Comparison of ENCODE assay signal across 21 cellular contexts in the genomic region with DNA sequence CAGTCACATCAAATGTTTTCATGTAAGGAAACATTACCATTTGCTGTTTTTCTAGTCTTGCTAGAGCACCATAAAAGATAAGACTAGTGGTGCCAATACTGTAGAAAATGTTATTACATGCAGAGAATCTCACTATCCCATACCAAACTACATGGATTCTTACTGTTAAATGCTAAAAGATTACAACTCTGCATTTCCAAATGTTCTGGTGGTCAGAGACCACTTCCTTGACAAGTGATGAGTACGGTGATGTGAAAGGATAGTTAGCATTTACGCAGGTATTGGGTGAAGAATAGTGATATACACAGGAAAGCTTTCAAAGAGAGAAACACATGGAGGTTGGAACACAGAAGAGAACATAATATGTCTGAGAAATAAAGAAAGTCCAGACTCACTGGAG.
A peak's percentile ranks its signal among the peaks of the same experiment; 100 is the strongest.
DNase-seq lines count a peak whose midpoint lies in the region; FAIRE-seq and TF ChIP-seq lines count a peak whose summit lies in the region.
"Had no signal": no experiment of that assay in that cellular context is flagged by ENCODE, and none has a peak within 500 bp of the region (broad histone marks: within the 10 kb centered on the region; RNA-seq: fewer than 3 reads in every experiment).

No MANE protein-coding gene starts in this region.

- no peak overlapping the region for H3K9ac ChIP-seq in BLaER1

- H3K4me3 ChIP-seq in BLaER1 (no peak overlapping the region), left ventricle myocardium inferior (no peak overlapping the region)
- H3K4me3 ChIP-seq: A549, GM12878 had no signal

- H3K27me3 ChIP-seq in BLaER1 (0 out of 2 replicates have a peak, but pooled peaks cover 2% of the 10 kb centered on the region), left ventricle myocardium inferior (ENCODE audit: low read depth) (peaks cover 80% of the 10 kb centered on the region)

- H3K4me1 ChIP-seq in BLaER1: peaks cover 45% of the 10 kb centered on the region
- H3K4me1 ChIP-seq in left ventricle myocardium inferior: no peaks in the 10 kb centered on the region
- H3K4me1 ChIP-seq: A549 had no signal

- H3K9me3 ChIP-seq in BLaER1: no peaks in the 10 kb centered on the region
- no peaks in the 10 kb centered on the region for H3K9me3 ChIP-seq in left ventricle myocardium inferior (replicated peaks)
- H3K9me3 ChIP-seq: A549 had no signal

- no peak for TF ChIP-seq POLR2A in GM12891 (IDR thresholded peaks at IDR 0.05; ENCODE audit: low read depth, low read length)

- intact Hi-C loops in left ventricle myocardium inferior (cut with micrococcal nuclease): no loop called here

- H3K4me2 ChIP-seq in BLaER1: peak overlapping the region; percentile 41
- H3K4me2 ChIP-seq: A549 had no signal

- DNase-seq in GM12891 (ENCODE audit: insufficient read length, low spot score) (no peak), urothelium cell line (ENCODE audit: low spot score) (no peak), GM20000 (ENCODE audit: low spot score) (no peak), left ventricle myocardium inferior (no peak)
- DNase-seq: AML-193; CD4-positive, alpha-beta T cell; CD8-positive, alpha-beta memory T cell; COR-L47; DMS 273 treated with DMSO at 0.1 percent for 48 hours; DMS153; DMS53; DMS79; DND-41; EL; GDM1 had no signal

- no peak overlapping the region for H3K27ac ChIP-seq in BLaER1
- no peak overlapping the region for H3K27ac ChIP-seq in left ventricle myocardium inferior (replicated peaks)
- H3K27ac ChIP-seq: 22Rv1, A549, C4-2B had no signal

- H4K20me1 ChIP-seq in BLaER1: no peaks in the 10 kb centered on the region

- no peaks in the 10 kb centered on the region for H3K36me3 ChIP-seq in BLaER1
- no peaks in the 10 kb centered on the region for H3K36me3 ChIP-seq in left ventricle myocardium inferior

- no peak for TF ChIP-seq CTCF in GM20000 (IDR thresholded peaks at IDR 0.05; ENCODE audit: extremely low read depth, missing control alignments)
- TF ChIP-seq CTCF in left ventricle myocardium inferior (IDR thresholded peaks at IDR 0.05; ENCODE audit: borderline replicate concordance): no peak

- peak; percentile 83 for FAIRE-seq in GM12891 (lab: Jason Lieb, UNC)
- FAIRE-seq in urothelium cell line (lab: Jason Lieb, UNC): peak; percentile 61
- FAIRE-seq: A549, GM12878, GM19239 had no signal

TF ChIP-seq in GM12891, 5 proteins besides CTCF, POLR2A, EP300 and RAD21:
- TF ChIP-seq POLR2AphosphoS5 (IDR thresholded peaks at IDR 0.05; ENCODE audit: low read depth, low read length) (no peak), TAF1 (IDR thresholded peaks at IDR 0.05; ENCODE audit: low read depth, low read length) (no peak), POU2F2 (IDR thresholded peaks at IDR 0.05; ENCODE audit: low read depth, low read length) (no peak), SPI1 (IDR thresholded peaks at IDR 0.05; ENCODE audit: low read depth, low read length) (no peak)
